10 cellular contexts compared by ENCODE assay signal in genomic region chr15:100241572-100242479, GRCh38.
A peak's percentile ranks its signal among the peaks of the same experiment; 100 is the strongest.
DNase-seq lines count a peak whose midpoint lies in the region; ATAC-seq and TF ChIP-seq lines count a peak whose summit lies in the region.
"Had no signal": no experiment of that assay in that cellular context is flagged by ENCODE, and none has a peak within 500 bp of the region (broad histone marks: within the 10 kb centered on the region; RNA-seq: fewer than 3 reads in every experiment).

No MANE protein-coding gene starts in this region.

- peak overlapping the region; percentile 76 for H3K27ac ChIP-seq in ectodermal cell (ENCODE audit: insufficient read depth, low read depth, low read length, poor library complexity, severe bottlenecking)
- H3K27ac ChIP-seq: HL-60 had no signal

- DNase-seq in ELR (ENCODE audit: low read depth) (peak; percentile 43), NCI-H226 (peak; percentile 81), midbrain (lab: John Stamatoyannopoulos, UW) (peak; percentile 36), GM10266 (ENCODE audit: extremely low spot score) (no peak), AG08395 (ENCODE audit: low spot score) (no peak), NCI-H2227 (lab: John Stamatoyannopoulos, UW; ENCODE audit: unreplicated experiment) (no peak)
- DNase-seq: activated T-cell treated with anti-CD3 and anti-CD28 coated beads, Interleukin-2, amount 50 U/mL, for 1 hour had no signal

- no peaks in the 10 kb centered on the region for H3K36me3 ChIP-seq in ectodermal cell (ENCODE audit: control insufficient read depth, insufficient read depth, low read length)

- 86 to 90% methylated on average over 20 of the region's 20 CpGs for WGBS in ectodermal cell, 2 experiments

- no peak overlapping the region for H3K4me3 ChIP-seq in ectodermal cell (ENCODE audit: insufficient read depth, low read depth, low read length)

- no peaks in the 10 kb centered on the region for H3K9me3 ChIP-seq in ectodermal cell (ENCODE audit: control insufficient read depth, low read length)

- H3K27me3 ChIP-seq in ectodermal cell (ENCODE audit: control insufficient read depth, insufficient read depth, low read length, poor library complexity, severe bottlenecking) = no peaks in the 10 kb centered on the region

- no peak for TF ChIP-seq CTCF in GM10266 (IDR thresholded peaks at IDR 0.05; ENCODE audit: control insufficient read depth, insufficient read depth, low read depth, missing control alignments)

- ATAC-seq in GM21825 (IDR thresholded peaks at IDR 0.05; ENCODE audit: unreplicated experiment) = no peak

- peaks cover 5% of the 10 kb centered on the region for H3K4me1 ChIP-seq in ectodermal cell (ENCODE audit: control insufficient read depth, insufficient read depth, low read length)

Comparison
In these comparisons a context has a peak if more than half of its experiments do, and no peak if none do; other contexts are left out.
1. DNase-seq: peak in ELR (single experiment), NCI-H226 (single experiment) and midbrain (single experiment); none in GM10266 (single experiment), AG08395 (single experiment) and NCI-H2227 (single experiment).